ENCODE assay signal across 10 cellular contexts in genomic region chr19:35204799-35205732, GRCh38. TPM values are rescaled to one million over a fixed set of nuclear protein-coding genes. Genes with fewer than 3 reads are reported as not detected.
DNase-seq lines count a peak whose midpoint lies in the region; ATAC-seq lines count a peak whose summit lies in the region.
"Had no signal": no experiment of that assay in that cellular context is flagged by ENCODE, and none has a peak within 500 bp of the region (broad histone marks: within the 10 kb centered on the region; RNA-seq: fewer than 3 reads in every experiment).

No MANE protein-coding gene starts in this region.

- CTCF ChIA-PET in activated CD8-positive, alpha-beta T cell treated with anti-CD3 and anti-CD28 coated beads, Interleukin-2, amount 10 ng/mL, durations not matched to agents 7 days and 5 days (lab: Charles Lee) = interaction anchor here (1.1 to 1.8 kb wide), 3 partner anchors 11 to 64 kb away, joined by 3 to 8 read pairs (median 4); no protein-coding TSS in a partner anchor

- DNase-seq in stimulated activated CD4-positive, alpha-beta T cell treated with anti-CD3 and anti-CD28 coated beads, Interleukin-15, amount 100 ng/mL, for 24 hours = peak; percentile 19
- no peak for DNase-seq in stimulated activated CD4-positive, alpha-beta T cell treated with anti-CD3 and anti-CD28 coated beads, Interleukin-4, amount 100 ng/mL, for 4 hours
- DNase-seq in activated CD8-positive, alpha-beta T cell treated with anti-CD3 and anti-CD28 coated beads, Interleukin-2, amount 10 ng/mL, durations not matched to agents 7 days and 5 days = peak; percentile 36
- DNase-seq in A172 (ENCODE audit: low spot score) (no peak), NCI-H1694 (lab: John Stamatoyannopoulos, UW) (no peak)

- H3K9me3 Mint-ChIP-seq in activated CD8-positive, alpha-beta T cell treated with anti-CD3 and anti-CD28 coated beads, Interleukin-2, amount 10 ng/mL, durations not matched to agents 7 days and 5 days (ENCODE audit: insufficient read depth) = no peaks in the 10 kb centered on the region

- peaks cover 16% of the 10 kb centered on the region for H3K36me3 Mint-ChIP-seq in activated CD8-positive, alpha-beta T cell treated with anti-CD3 and anti-CD28 coated beads, Interleukin-2, amount 10 ng/mL, durations not matched to agents 7 days and 5 days (ENCODE audit: low read depth)

- WGBS in thymus = 51% methylated on average over 13 of the region's 13 CpGs

- H3K9me3 ChIP-seq in thymus (ENCODE audit: control insufficient read depth) = no peaks in the 10 kb centered on the region

- no peaks in the 10 kb centered on the region for H3K36me3 ChIP-seq in thymus (ENCODE audit: control insufficient read depth, insufficient read depth)

- peaks cover 13% of the 10 kb centered on the region for H3K4me1 ChIP-seq in thymus (ENCODE audit: control insufficient read depth, insufficient read depth, low read length)

- H3K4me1 Mint-ChIP-seq in activated CD8-positive, alpha-beta T cell treated with anti-CD3 and anti-CD28 coated beads, Interleukin-2, amount 10 ng/mL, durations not matched to agents 7 days and 5 days (ENCODE audit: low read depth) = peaks cover 85% of the 10 kb centered on the region

- POLR2A ChIA-PET in activated CD8-positive, alpha-beta T cell treated with anti-CD3 and anti-CD28 coated beads, Interleukin-2, amount 10 ng/mL, durations not matched to agents 7 days and 5 days (lab: Charles Lee) = interaction anchor here (0.7 to 1.8 kb wide), 3 partner anchors 36 to 51 kb away, joined by 3 to 11 read pairs (median 5); partner anchors contain the start of gene FXYD5

- peak overlapping the region; percentile 99 for H3K27ac Mint-ChIP-seq in activated CD8-positive, alpha-beta T cell treated with anti-CD3 and anti-CD28 coated beads, Interleukin-2, amount 10 ng/mL, durations not matched to agents 7 days and 5 days

- ATAC-seq in HG03432 (IDR thresholded peaks at IDR 0.05; ENCODE audit: unreplicated experiment) (peak; percentile 76), HG03378 (IDR thresholded peaks at IDR 0.05; ENCODE audit: unreplicated experiment) (no peak)
- ATAC-seq in activated CD8-positive, alpha-beta T cell treated with anti-CD3 and anti-CD28 coated beads, Interleukin-2, amount 10 ng/mL, durations not matched to agents 7 days and 5 days = no peak

- H3K4me3 Mint-ChIP-seq in activated CD8-positive, alpha-beta T cell treated with anti-CD3 and anti-CD28 coated beads, Interleukin-2, amount 10 ng/mL, durations not matched to agents 7 days and 5 days = peak overlapping the region; percentile 50

- H3K27me3 ChIP-seq in thymus (ENCODE audit: control insufficient read depth, insufficient read depth) = no peaks in the 10 kb centered on the region

- H3K27ac ChIP-seq in thymus (ENCODE audit: low read depth) = peak overlapping the region; percentile 74

- H3K27me3 Mint-ChIP-seq in activated CD8-positive, alpha-beta T cell treated with anti-CD3 and anti-CD28 coated beads, Interleukin-2, amount 10 ng/mL, durations not matched to agents 7 days and 5 days (ENCODE audit: low read depth) = no peaks in the 10 kb centered on the region

- H3K4me3 ChIP-seq in thymus (ENCODE audit: low read length) = no peak overlapping the region

RNA-seq across cellular contexts. Expression of gene FAM187B, which starts 23.5 kb away (rescaled TPM):
- total RNA-seq in activated CD8-positive, alpha-beta T cell treated with anti-CD3 and anti-CD28 coated beads, Interleukin-2, amount 10 ng/mL, durations not matched to agents 7 days and 5 days = not detected
- polyA plus RNA-seq in thymus = 0.09 TPM
- not detected in 2 replicates for total RNA-seq in A172 (2014; rRNA removed; shearing (Covaris generic))
- total RNA-seq: Daoy, glomerular endothelial cell had no signal

RNA-seq across cellular contexts. Expression of gene LSR, which starts 43.7 kb away (rescaled TPM):
- total RNA-seq in activated CD8-positive, alpha-beta T cell treated with anti-CD3 and anti-CD28 coated beads, Interleukin-2, amount 10 ng/mL, durations not matched to agents 7 days and 5 days = 10 to 100 TPM; 25.5 to 25.9 TPM
- 20.1 TPM for polyA plus RNA-seq in thymus
- 0.69 and 1.1 TPM in 2 replicates for total RNA-seq in A172 (2014; rRNA removed; shearing (Covaris generic))

RNA-seq across cellular contexts. Expression of gene FXYD5, which starts 50.5 kb away (rescaled TPM):
- total RNA-seq in activated CD8-positive, alpha-beta T cell treated with anti-CD3 and anti-CD28 coated beads, Interleukin-2, amount 10 ng/mL, durations not matched to agents 7 days and 5 days = 100 to 1,000 TPM; 338 to 384 TPM
- 136 TPM for polyA plus RNA-seq in thymus
- total RNA-seq in A172 (2014; rRNA removed; shearing (Covaris generic)) = 93.9 and 103 TPM in 2 replicates

Comparison
In these comparisons a context has a peak if more than half of its experiments do, and no peak if none do; other contexts are left out.
1. DNase-seq: peak in stimulated activated CD4-positive, alpha-beta T cell treated with anti-CD3 and anti-CD28 coated beads, Interleukin-15, amount 100 ng/mL, for 24 hours (single experiment) and activated CD8-positive, alpha-beta T cell treated with anti-CD3 and anti-CD28 coated beads, Interleukin-2, amount 10 ng/mL, durations not matched to agents 7 days and 5 days (single experiment); none in stimulated activated CD4-positive, alpha-beta T cell treated with anti-CD3 and anti-CD28 coated beads, Interleukin-4, amount 100 ng/mL, for 4 hours (0 of 2), A172 (single experiment) and NCI-H1694 (single experiment).
2. RNA of gene LSR, which starts 43.7 kb away (total RNA-seq): 25.5 to 25.9 TPM in activated CD8-positive, alpha-beta T cell treated with anti-CD3 and anti-CD28 coated beads, Interleukin-2, amount 10 ng/mL, durations not matched to agents 7 days and 5 days; 0.69 to 1.1 TPM in A172; every median in the first group is over 10 times any median in the second.